19 cellular contexts compared by ENCODE assay signal in genomic region chr7:133560900-133561299, GRCh38.
"Had no signal": no experiment of that assay in that cellular context is flagged by ENCODE, and none has a peak within 500 bp of the region (broad histone marks: within the 10 kb centered on the region; RNA-seq: fewer than 3 reads in every experiment).

No MANE protein-coding gene starts in this region.

- ATAC-seq: activated naive CD8-positive, alpha-beta T cell treated with anti-CD3 and anti-CD28 coated beads, Interleukin-2, amount 50 U/mL, for 24 hours; foreskin keratinocyte; left ventricle myocardium superior; naive thymus-derived CD8-positive, alpha-beta T cell; stimulated activated memory B cell treated with anti-CD40 and anti-IgM and Interleukin-4, amounts not matched to agents 10 μg/mL and 1 μg/mL and 100 μg/mL, for 72 hours had no signal

- H3K4me1 Mint-ChIP-seq: activated naive CD8-positive, alpha-beta T cell treated with anti-CD3 and anti-CD28 coated beads, Interleukin-2, amount 50 U/mL, for 24 hours; memory B cell; stimulated activated memory B cell treated with anti-CD40 and anti-IgM and Interleukin-4, amounts not matched to agents 10 μg/mL and 1 μg/mL and 100 μg/mL, for 72 hours had no signal

- H3K27me3 ChIP-seq: foreskin keratinocyte, sigmoid colon, transverse colon had no signal

- H3K9me3 ChIP-seq: sigmoid colon, transverse colon had no signal

- H3K27ac Mint-ChIP-seq: activated naive CD8-positive, alpha-beta T cell treated with anti-CD3 and anti-CD28 coated beads, Interleukin-2, amount 50 U/mL, for 24 hours; memory B cell; naive thymus-derived CD8-positive, alpha-beta T cell; stimulated activated memory B cell treated with anti-CD40 and anti-IgM and Interleukin-4, amounts not matched to agents 10 μg/mL and 1 μg/mL and 100 μg/mL, for 72 hours; T-helper 1 cell treated with Interleukin-12 subunit alpha and Interleukin-12 subunit beta and Interleukin-4 antibody, amounts not matched to agents 30 μg/mL and 1 μg/mL, for 36 hours had no signal

- H3K4me3 Mint-ChIP-seq: activated naive CD8-positive, alpha-beta T cell treated with anti-CD3 and anti-CD28 coated beads, Interleukin-2, amount 50 U/mL, for 24 hours; memory B cell; naive thymus-derived CD8-positive, alpha-beta T cell; stimulated activated memory B cell treated with anti-CD40 and anti-IgM and Interleukin-4, amounts not matched to agents 10 μg/mL and 1 μg/mL and 100 μg/mL, for 72 hours; T-helper 1 cell treated with Interleukin-12 subunit alpha and Interleukin-12 subunit beta and Interleukin-4 antibody, amounts not matched to agents 30 μg/mL and 1 μg/mL, for 36 hours had no signal

- H3K4me3 ChIP-seq: sigmoid colon, transverse colon had no signal

- DNase-seq: activated CD4-positive, alpha-beta T cell treated with anti-CD3 and anti-CD28 coated beads for 48 hours; activated naive CD4-positive, alpha-beta T cell treated with Interleukin-2 at 50 U/mL for 16 hours; activated naive CD8-positive, alpha-beta T cell treated with anti-CD3 and anti-CD28 coated beads, Interleukin-2, amount 50 U/mL, for 24 hours; activated T-cell treated with anti-CD3 and anti-CD28 coated beads, Interleukin-2, amount 50 U/mL, for 48 hours; aorta; cortex of kidney; effector CD4-positive, alpha-beta T cell; foreskin keratinocyte; kidney glomerular epithelial cell; left ventricle myocardium superior; naive thymus-derived CD8-positive, alpha-beta T cell; sigmoid colon; stimulated activated CD4-positive, alpha-beta T cell treated with anti-CD3 and anti-CD28 coated beads, Interleukin-12 subunit alpha, Interleukin-12 subunit beta, amount 100 ng/mL, for 4 hours; transverse colon; WERI-Rb-1 had no signal

- H3K4me1 ChIP-seq: foreskin keratinocyte, parathyroid adenoma, transverse colon had no signal

- H3K36me3 ChIP-seq: sigmoid colon, transverse colon, WERI-Rb-1 had no signal

- H3K27ac ChIP-seq: foreskin keratinocyte, parathyroid adenoma, sigmoid colon, transverse colon, WERI-Rb-1 had no signal

- H3K27me3 Mint-ChIP-seq: activated naive CD8-positive, alpha-beta T cell treated with anti-CD3 and anti-CD28 coated beads, Interleukin-2, amount 50 U/mL, for 24 hours; memory B cell; naive thymus-derived CD8-positive, alpha-beta T cell; stimulated activated memory B cell treated with anti-CD40 and anti-IgM and Interleukin-4, amounts not matched to agents 10 μg/mL and 1 μg/mL and 100 μg/mL, for 72 hours had no signal

- H3K9me3 Mint-ChIP-seq: memory B cell; stimulated activated memory B cell treated with anti-CD40 and anti-IgM and Interleukin-4, amounts not matched to agents 10 μg/mL and 1 μg/mL and 100 μg/mL, for 72 hours; T-helper 1 cell treated with Interleukin-12 subunit alpha and Interleukin-12 subunit beta and Interleukin-4 antibody, amounts not matched to agents 30 μg/mL and 1 μg/mL, for 36 hours had no signal
